In genomic region chr12:127628655-127629054, GRCh38 we compare ENCODE assay signal across 19 cellular contexts.
A peak's percentile ranks its signal among the peaks of the same experiment; 100 is the strongest.
DNase-seq lines count a peak whose midpoint lies in the region; ATAC-seq, FAIRE-seq and TF ChIP-seq lines count a peak whose summit lies in the region.
"Had no signal": no experiment of that assay in that cellular context is flagged by ENCODE, and none has a peak within 500 bp of the region (broad histone marks: within the 10 kb centered on the region; RNA-seq: fewer than 3 reads in every experiment).

No MANE protein-coding gene starts in this region.

- peaks cover 16% of the 10 kb centered on the region for H3K4me1 ChIP-seq in PC-3 (ENCODE audit: insufficient read depth, low read length)
- H3K4me1 ChIP-seq in HepG2 (ENCODE audit: insufficient read depth, low read length): no peaks in the 10 kb centered on the region
- H3K4me1 ChIP-seq: tibial artery had no signal

- no peaks in the 10 kb centered on the region for H4K20me1 ChIP-seq in PC-3 (ENCODE audit: low read length)
- no peaks in the 10 kb centered on the region for H4K20me1 ChIP-seq in HepG2 (ENCODE audit: insufficient read depth, low read length)

- no peaks in the 10 kb centered on the region for H3K9me2 ChIP-seq in PC-3 (replicated peaks; ENCODE audit: low read length)

- H3K36me3 ChIP-seq in PC-3 (ENCODE audit: low read depth, low read length) (no peaks in the 10 kb centered on the region), HepG2 (replicated peaks in 1 of 2; ENCODE audit: control insufficient read depth in 1 of 2, insufficient read depth in 2 of 2, low read length in 2 of 2) (no peaks in the 10 kb centered on the region)
- H3K36me3 ChIP-seq: tibial artery had no signal

- H2AFZ ChIP-seq in PC-3 (ENCODE audit: low read length) (no peak overlapping the region), HepG2 (ENCODE audit: low read length) (no peak overlapping the region)

- POLR2A ChIA-PET in PC-3 (lab: Charles Lee; ENCODE audit: unreplicated experiment) (no interaction called here), HepG2 (lab: Yijun Ruan, JAX) (no interaction called here)

- in situ Hi-C loops in ACHN (cut with HindIII; ENCODE audit: low pct_ligation_motif_present, low pct_unique_long_range_greater_than_20kb, low sequenced_read_pairs) (no loop called here), HepG2 (cut with HindIII; ENCODE audit: extremely low pct_ligation_motif_present, low pct_unique_long_range_greater_than_20kb) (no loop called here)

- CTCF ChIA-PET in PC-3 (lab: Charles Lee) (no interaction called here), HepG2 (lab: Yijun Ruan, JAX; ENCODE audit: low intra/inter-chr PET ratio, low total read pairs) (no interaction called here)

- BruUV-seq in PC-3 (replicated peaks; lab: Mats Ljungman, UMichigan) (no TSS peak), HepG2 (replicated peaks; lab: Mats Ljungman, UMichigan) (no TSS peak)

- H3K27ac ChIP-seq in PC-3 (ENCODE audit: low read length): no peak overlapping the region
- H3K27ac ChIP-seq in HepG2 (ENCODE audit: extremely low read length, insufficient read depth, low read length): no peak overlapping the region
- H3K27ac ChIP-seq: C4-2B, epithelial cell of prostate, HL-60, tibial artery had no signal

- H3K27me3 ChIP-seq in PC-3 (ENCODE audit: low read length) (peaks cover 36% of the 10 kb centered on the region; the same call in 1 of the 2 replicates), HepG2 (ENCODE audit: control insufficient read depth in 1 of 2, insufficient read depth in 2 of 2, low read length in 2 of 2) (no peaks in the 10 kb centered on the region)

- H3F3A ChIP-seq in PC-3 (ENCODE audit: low read length, unreplicated experiment): no peaks in the 10 kb centered on the region

- TF ChIP-seq EP300 in HepG2 (IDR thresholded peaks at IDR 0.05; ENCODE audit: low read depth in 2 of 2, low read length in 2 of 2): no peak
- no peak for TF ChIP-seq EP300 in HepG2 (CRISPR knock-in tag; IDR thresholded peaks at IDR 0.05; ENCODE audit: borderline replicate concordance)

- H3K9ac ChIP-seq in PC-3 (ENCODE audit: low read length) (no peak overlapping the region), HepG2 (ENCODE audit: insufficient read depth, low read depth, low read length) (no peak overlapping the region)

- H3K4me3 ChIP-seq in PC-3 (ENCODE audit: low read length) (no peak overlapping the region), HepG2 (replicated peaks in 1 of 3; ENCODE audit: insufficient read depth in 1 of 3, low read depth in 2 of 3, low read length in 3 of 3) (no peak overlapping the region)
- H3K4me3 ChIP-seq: tibial artery had no signal

- FAIRE-seq in HepG2 (lab: Jason Lieb, UNC): no peak
- FAIRE-seq in GM19239 (lab: Jason Lieb, UNC): no peak
- FAIRE-seq: G401.6, GM18507 had no signal

- WGBS in HepG2 (ENCODE audit: low lambda C conversion rate): 18% methylated on average over 4 of the region's 4 CpGs

- peak overlapping the region; percentile 50; the same call in 1 of the 2 replicates for H3K4me2 ChIP-seq in PC-3 (ENCODE audit: low read length)
- H3K4me2 ChIP-seq in HepG2 (ENCODE audit: low read depth, low read length): no peak overlapping the region

- intact Hi-C loops in PC-3 (cut with micrococcal nuclease): no loop called here
- intact Hi-C loops in HepG2 (cut with micrococcal nuclease; ENCODE audit: unreplicated experiment): no loop called here

- peak; percentile 32 for DNase-seq in ACHN
- peak; percentile 92 for DNase-seq in EH (ENCODE audit: low read depth)
- DNase-seq in PC-3: peak; percentile 42
- DNase-seq in hepatic stellate cell (ENCODE audit: low spot score): peak; percentile 42
- no peak for DNase-seq in HepG2 (ENCODE audit: low spot score)
- DNase-seq in GM19239 (ENCODE audit: insufficient read length, low spot score): no peak
- DNase-seq in NCI-H2196 treated with DMSO at 0.1 percent for 48 hours (lab: John Stamatoyannopoulos, UW; ENCODE audit: unreplicated experiment): no peak
- DNase-seq: activated CD4-positive, CD25-positive, alpha-beta regulatory T cell treated with anti-CD3 and anti-CD28 coated beads, Interleukin-2, amount 50 U/mL, for 72 hours; left ventricle myocardium superior; naive thymus-derived CD8-positive, alpha-beta T cell; NCI-H2081 treated with DMSO at 0.1 percent for 48 hours; tibial artery had no signal

- no peaks in the 10 kb centered on the region for H3K9me3 ChIP-seq in PC-3 (ENCODE audit: low read length)
- peaks cover under 1% of the 10 kb centered on the region; the same call in 1 of the 2 replicates for H3K9me3 ChIP-seq in HepG2 (ENCODE audit: low read length)
- H3K9me3 ChIP-seq: tibial artery had no signal

- ATAC-seq in PC-3 (no peak), HG02938 (IDR thresholded peaks at IDR 0.05; ENCODE audit: unreplicated experiment) (no peak), HepG2 (no peak)
- ATAC-seq: HCT116; left ventricle myocardium superior; naive thymus-derived CD8-positive, alpha-beta T cell had no signal

- no peak for TF ChIP-seq POLR2A in HepG2 (IDR thresholded peaks at IDR 0.05; ENCODE audit: insufficient read depth in 1 of 2, low read depth in 2 of 2, low read length in 2 of 2)

- H3K79me2 ChIP-seq in PC-3 (ENCODE audit: low read length): no peaks in the 10 kb centered on the region
- H3K79me2 ChIP-seq in HepG2 (ENCODE audit: insufficient read depth, low read length): no peaks in the 10 kb centered on the region

- TF ChIP-seq CTCF in PC-3 (conservative IDR thresholded peaks at IDR 0.05; ENCODE audit: low read depth, low read length) (no peak), HepG2 (CRISPR knock-in tag; IDR thresholded peaks at IDR 0.05) (no peak)

- no peak for TF ChIP-seq RAD21 in HepG2 (CRISPR knock-in tag; IDR thresholded peaks at IDR 0.05)

TF ChIP-seq in HepG2, 621 proteins besides CTCF, POLR2A, EP300 and RAD21 (continues in another document):
- TF ChIP-seq ATF7 (IDR thresholded peaks at IDR 0.05): no peak
- TF ChIP-seq ATF7 (CRISPR knock-in tag; IDR thresholded peaks at IDR 0.05): no peak
- TF ChIP-seq, protein P1, sequence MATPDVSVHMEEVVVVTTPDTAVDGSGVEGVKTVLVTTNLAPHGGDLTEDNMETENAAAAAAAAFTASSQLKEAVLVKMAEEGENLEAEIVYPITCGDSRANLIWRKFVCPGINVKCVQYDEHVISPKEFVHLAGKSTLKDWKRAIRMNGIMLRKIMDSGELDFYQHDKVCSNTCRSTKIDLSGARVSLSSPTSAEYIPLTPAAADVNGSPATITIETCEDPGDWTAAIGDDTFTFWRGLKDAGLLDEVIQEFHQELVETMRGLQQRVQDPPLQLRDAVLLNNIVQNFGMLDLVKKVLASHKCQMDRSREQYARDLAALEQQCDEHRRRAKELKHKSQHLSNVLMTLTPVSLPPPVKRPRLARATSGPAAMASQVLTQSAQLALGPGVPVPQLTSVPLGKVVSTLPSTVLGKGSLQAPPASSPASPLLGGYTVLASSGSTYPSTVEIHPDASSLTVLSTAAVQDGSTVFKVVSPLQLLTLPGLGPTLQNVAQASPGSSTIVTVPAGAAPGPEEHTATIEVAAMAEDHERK (CRISPR knock-in tag; IDR thresholded peaks at IDR 0.05; ENCODE audit: low read depth): no peak
- no peak for TF ChIP-seq GZF1 (CRISPR knock-in tag; IDR thresholded peaks at IDR 0.05)
- no peak for TF ChIP-seq ZNF678 (CRISPR knock-in tag; IDR thresholded peaks at IDR 0.05)
- TF ChIP-seq NR2F2 (IDR thresholded peaks at IDR 0.05; ENCODE audit: borderline replicate concordance, low read depth): no peak
- no peak for TF ChIP-seq ZFP1 (CRISPR knock-in tag; IDR thresholded peaks at IDR 0.05)
- no peak for TF ChIP-seq ZNF768 (CRISPR knock-in tag; IDR thresholded peaks at IDR 0.05)
- no peak for TF ChIP-seq HNRNPH1 (optimal IDR thresholded peaks at IDR 0.05; ENCODE audit: low read depth, low read length)
- TF ChIP-seq THAP7 (CRISPR knock-in tag; IDR thresholded peaks at IDR 0.05): no peak
- TF ChIP-seq NR3C1 (CRISPR knock-in tag; IDR thresholded peaks at IDR 0.05): no peak
- TF ChIP-seq MED8 (CRISPR knock-in tag; IDR thresholded peaks at IDR 0.05; ENCODE audit: insufficient replicate concordance): no peak
- no peak for TF ChIP-seq ZNF143 (CRISPR knock-in tag; IDR thresholded peaks at IDR 0.05)
- no peak for TF ChIP-seq PLRG1 (conservative IDR thresholded peaks at IDR 0.05)
- no peak for TF ChIP-seq CBX1 (IDR thresholded peaks at IDR 0.05; ENCODE audit: low read depth)

Comparison
In these comparisons a context has a peak if more than half of its experiments do, and no peak if none do; other contexts are left out.
1. DNase-seq: peak in ACHN (single experiment), EH (single experiment), PC-3 (single experiment) and hepatic stellate cell (single experiment); none in HepG2 (single experiment), GM19239 (single experiment) and NCI-H2196 treated with DMSO at 0.1 percent for 48 hours (single experiment).